ENCODE assay signal across 28 cellular contexts in the genomic region with DNA sequence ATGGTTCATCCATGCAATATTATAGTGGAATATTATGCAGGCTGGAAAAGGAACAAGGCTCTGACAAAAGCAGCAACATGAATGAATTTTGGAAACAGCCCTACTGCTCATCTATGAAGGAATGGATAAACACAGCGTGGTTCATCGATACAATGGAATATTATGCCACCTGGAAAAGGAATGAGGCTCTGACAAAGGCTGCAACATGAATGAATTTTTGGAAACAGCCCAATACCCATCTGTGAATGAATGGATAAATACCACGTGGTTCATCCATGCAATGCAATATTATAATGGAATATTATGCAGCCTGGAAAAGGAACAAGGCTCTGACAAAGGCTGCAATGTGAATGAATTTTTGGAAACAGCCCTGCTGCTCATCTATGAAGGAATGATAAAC.
"Had no signal": no experiment of that assay in that cellular context is flagged by ENCODE, and none has a peak within 500 bp of the region (broad histone marks: within the 10 kb centered on the region; RNA-seq: fewer than 3 reads in every experiment).

No MANE protein-coding gene starts in this region.

- H3K9ac ChIP-seq: neural progenitor cell, parathyroid adenoma had no signal

- ATAC-seq: psoas muscle; right cardiac atrium; right lobe of liver; stimulated activated effector memory CD8-positive, alpha-beta T cell treated with anti-CD3 and anti-CD28 coated beads, Interleukin-12 subunit alpha, Interleukin-12 subunit beta, amount 100 ng/mL, for 72 hours; stimulated activated naive B cell treated with anti-CD40 and anti-IgM and Interleukin-4, amounts not matched to agents 10 μg/mL and 1 μg/mL and 100 μg/mL, for 72 hours had no signal

- H3K4me1 Mint-ChIP-seq: nephron; neural progenitor cell; stimulated activated effector memory CD8-positive, alpha-beta T cell treated with anti-CD3 and anti-CD28 coated beads, Interleukin-12 subunit alpha, Interleukin-12 subunit beta, amount 100 ng/mL, for 72 hours; stimulated activated naive B cell treated with anti-CD40 and anti-IgM and Interleukin-4, amounts not matched to agents 10 μg/mL and 1 μg/mL and 100 μg/mL, for 72 hours had no signal

- DNase-seq: occipital lobe; ovary; posterior cingulate gyrus; psoas muscle; right cardiac atrium; right lobe of liver; sigmoid colon; small intestine; stimulated activated CD4-positive, alpha-beta T cell treated with anti-CD3 and anti-CD28 coated beads, Interleukin-15, amount 100 ng/mL, for 24 hours; stimulated activated CD4-positive, alpha-beta T cell treated with anti-CD3 and anti-CD28 coated beads, Interleukin-2, amount 100 ng/mL, for 24 hours; stimulated activated CD4-positive, alpha-beta T cell treated with anti-CD3 and anti-CD28 coated beads, Interleukin-2, amount 100 ng/mL, for 48 hours; stimulated activated CD4-positive, alpha-beta T cell treated with anti-CD3 and anti-CD28 coated beads, Interleukin-4, amount 100 ng/mL, for 24 hours; stimulated activated naive B cell treated with anti-CD40 and anti-IgM and Interleukin-4, amounts not matched to agents 10 μg/mL and 1 μg/mL and 100 μg/mL, for 72 hours; stimulated activated naive CD4-positive, alpha-beta T cell treated with Interleukin-2 at 50 U/mL for 16 hours; stomach; thyroid gland; trophoblast cell; upper lobe of left lung had no signal

- H3K4me1 ChIP-seq: neural progenitor cell, parathyroid adenoma, psoas muscle, right lobe of liver, sigmoid colon, stomach, thyroid gland, tibial nerve, upper lobe of left lung, vagina had no signal

- H3K36me3 Mint-ChIP-seq: neural progenitor cell; stimulated activated effector memory CD8-positive, alpha-beta T cell treated with anti-CD3 and anti-CD28 coated beads, Interleukin-12 subunit alpha, Interleukin-12 subunit beta, amount 100 ng/mL, for 72 hours; stimulated activated naive B cell treated with anti-CD40 and anti-IgM and Interleukin-4, amounts not matched to agents 10 μg/mL and 1 μg/mL and 100 μg/mL, for 72 hours had no signal

- H3K4me3 ChIP-seq: neural progenitor cell, ovary, psoas muscle, right lobe of liver, sigmoid colon, stomach, thoracic aorta, thyroid gland, tibial nerve, upper lobe of left lung, vagina had no signal

- H3K27me3 ChIP-seq: neural progenitor cell, ovary, right lobe of liver, sigmoid colon, stomach, thyroid gland, tibial nerve, upper lobe of left lung, vagina had no signal

- H3K4me2 ChIP-seq: neural progenitor cell had no signal

- H3K27me3 Mint-ChIP-seq: stimulated activated naive B cell treated with anti-CD40 and anti-IgM and Interleukin-4, amounts not matched to agents 10 μg/mL and 1 μg/mL and 100 μg/mL, for 72 hours had no signal

- FAIRE-seq: small intestine, urothelium cell line had no signal

- H3K4me3 Mint-ChIP-seq: nephron; neural progenitor cell; stimulated activated effector memory CD8-positive, alpha-beta T cell treated with anti-CD3 and anti-CD28 coated beads, Interleukin-12 subunit alpha, Interleukin-12 subunit beta, amount 100 ng/mL, for 72 hours; stimulated activated naive B cell treated with anti-CD40 and anti-IgM and Interleukin-4, amounts not matched to agents 10 μg/mL and 1 μg/mL and 100 μg/mL, for 72 hours; stimulated activated naive CD8-positive, alpha-beta T cell treated with anti-CD3 and anti-CD28 coated beads, Interleukin-15, Interleukin-2, amounts not matched to agents 100 ng/mL and 50 ng/mL, for 24 hours had no signal

- H3K36me3 ChIP-seq: neural progenitor cell, ovary, right lobe of liver, sigmoid colon, stomach, thoracic aorta, thyroid gland, tibial nerve, upper lobe of left lung, vagina had no signal

- H3K27ac ChIP-seq: neural progenitor cell, ovary, parathyroid adenoma, psoas muscle, right lobe of liver, sigmoid colon, stomach, thoracic aorta, thyroid gland, tibial nerve, upper lobe of left lung, vagina had no signal

- H3K27ac Mint-ChIP-seq: nephron; neural progenitor cell; progenitor cell of endocrine pancreas; stimulated activated effector memory CD8-positive, alpha-beta T cell treated with anti-CD3 and anti-CD28 coated beads, Interleukin-12 subunit alpha, Interleukin-12 subunit beta, amount 100 ng/mL, for 72 hours; stimulated activated naive B cell treated with anti-CD40 and anti-IgM and Interleukin-4, amounts not matched to agents 10 μg/mL and 1 μg/mL and 100 μg/mL, for 72 hours; stimulated activated naive CD8-positive, alpha-beta T cell treated with anti-CD3 and anti-CD28 coated beads, Interleukin-15, Interleukin-2, amounts not matched to agents 100 ng/mL and 50 ng/mL, for 24 hours had no signal

- H3K9me3 ChIP-seq: ovary, thyroid gland had no signal
